In the genomic region with DNA sequence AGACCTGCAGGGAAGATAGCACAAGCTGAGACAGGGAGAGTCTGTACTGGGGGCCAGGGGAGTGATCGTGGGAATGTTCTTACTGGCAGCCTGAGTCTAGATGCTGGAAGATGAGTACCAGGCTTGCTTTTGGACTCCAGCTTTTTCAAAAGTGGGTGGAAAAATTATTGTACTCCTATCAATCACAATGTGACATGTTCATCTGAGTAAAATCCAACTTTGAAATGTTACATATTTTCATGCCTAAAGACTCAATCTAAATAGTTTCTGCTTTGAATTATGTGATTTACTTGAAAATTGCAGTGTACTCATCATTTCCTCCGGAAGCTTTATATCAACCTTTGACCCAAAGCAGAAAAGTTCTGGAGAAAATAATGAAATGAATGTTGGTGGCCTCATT, we compare ENCODE assay signal across 33 cellular contexts.
"Had no signal": no experiment of that assay in that cellular context is flagged by ENCODE, and none has a peak within 500 bp of the region (broad histone marks: within the 10 kb centered on the region; RNA-seq: fewer than 3 reads in every experiment).

No MANE protein-coding gene starts in this region.

- DNase-seq: activated CD4-positive, alpha-beta memory T cell treated with anti-CD3 and anti-CD28 coated beads for 36 hours; activated CD4-positive, alpha-beta T cell treated with anti-CD3 and anti-CD28 coated beads, Interleukin-2, amount 10 ng/mL, durations not matched to agents 7 days and 5 days; activated CD4-positive, CD25-positive, alpha-beta regulatory T cell; activated CD8-positive, alpha-beta memory T cell treated with anti-CD3 and anti-CD28 coated beads for 24 hours; activated effector memory CD4-positive, alpha-beta T cell treated with anti-CD3 and anti-CD28 coated beads, Interleukin-2, amount 50 U/mL, for 16 hours; activated naive CD4-positive, alpha-beta T cell treated with Interleukin-2 at 50 U/mL for 16 hours; activated naive CD8-positive, alpha-beta T cell treated with anti-CD3 and anti-CD28 coated beads, Interleukin-2, amount 50 U/mL, for 24 hours; activated T-cell treated with anti-CD3 and anti-CD28 coated beads, Interleukin-2, amount 50 U/mL, for 4 hours; amygdala; MG63; MV-4-11; NCI-H1092 treated with DMSO at 0.1 percent for 48 hours; NCI-H1417 treated with DMSO at 0.1 percent for 48 hours; NCI-H1694; NCI-H2029; NCI-H2107; NCI-H2171 treated with DMSO at 0.1 percent for 48 hours; NCI-H226; NCI-H526; NK-92 treated with Interleukin-12 subunit alpha and Interleukin-12 subunit beta, amount 100 ng/mL, for 24 hours; SHP77; T-cell; T-helper 2 cell; T1000 had no signal

- H3K4me2 ChIP-seq: KMS-11 had no signal

- H3K36me3 Mint-ChIP-seq: brain had no signal

- H3K4me3 ChIP-seq: cardiac muscle cell, MG63, SJSA1 had no signal

- H3K4me3 Mint-ChIP-seq: activated CD4-positive, alpha-beta memory T cell treated with anti-CD3 and anti-CD28 coated beads for 36 hours; activated CD4-positive, alpha-beta T cell treated with anti-CD3 and anti-CD28 coated beads, Interleukin-2, amount 10 ng/mL, durations not matched to agents 7 days and 5 days; activated naive CD8-positive, alpha-beta T cell treated with anti-CD3 and anti-CD28 coated beads, Interleukin-2, amount 50 U/mL, for 24 hours; activated T-cell treated with anti-CD3 and anti-CD28 coated beads, Interleukin-2, amount 50 U/mL, for 4 hours; brain; T-cell had no signal

- H3K36me3 ChIP-seq: cardiac muscle cell, MG63, SJSA1 had no signal

- H3K27ac ChIP-seq: cardiac muscle cell, KMS-11, SJSA1, VCaP had no signal

- H3K27ac Mint-ChIP-seq: activated CD4-positive, alpha-beta memory T cell treated with anti-CD3 and anti-CD28 coated beads for 36 hours; activated CD4-positive, alpha-beta T cell treated with anti-CD3 and anti-CD28 coated beads, Interleukin-2, amount 10 ng/mL, durations not matched to agents 7 days and 5 days; activated naive CD4-positive, alpha-beta T cell treated with anti-CD3 and anti-CD28 coated beads, Interleukin-2, amount 50 U/mL, for 72 hours; activated naive CD8-positive, alpha-beta T cell treated with anti-CD3 and anti-CD28 coated beads, Interleukin-2, amount 50 U/mL, for 24 hours; T-cell had no signal

- H3K27me3 Mint-ChIP-seq: activated CD4-positive, alpha-beta memory T cell treated with anti-CD3 and anti-CD28 coated beads for 36 hours; activated naive CD8-positive, alpha-beta T cell treated with anti-CD3 and anti-CD28 coated beads, Interleukin-2, amount 50 U/mL, for 24 hours; brain; T-cell had no signal

- FAIRE-seq: astrocyte, RCC 7860, TTC549 had no signal

- ATAC-seq: activated naive CD4-positive, alpha-beta T cell treated with anti-CD3 and anti-CD28 coated beads, Interleukin-2, amount 50 U/mL, for 72 hours; activated naive CD8-positive, alpha-beta T cell treated with anti-CD3 and anti-CD28 coated beads, Interleukin-2, amount 50 U/mL, for 24 hours; activated T-cell treated with anti-CD3 and anti-CD28 coated beads, Interleukin-2, amount 50 U/mL, for 4 hours; T-cell had no signal

- H3K9ac ChIP-seq: KMS-11 had no signal

- H3K27me3 ChIP-seq: cardiac muscle cell, MG63, SJSA1 had no signal
